In the genomic region with DNA sequence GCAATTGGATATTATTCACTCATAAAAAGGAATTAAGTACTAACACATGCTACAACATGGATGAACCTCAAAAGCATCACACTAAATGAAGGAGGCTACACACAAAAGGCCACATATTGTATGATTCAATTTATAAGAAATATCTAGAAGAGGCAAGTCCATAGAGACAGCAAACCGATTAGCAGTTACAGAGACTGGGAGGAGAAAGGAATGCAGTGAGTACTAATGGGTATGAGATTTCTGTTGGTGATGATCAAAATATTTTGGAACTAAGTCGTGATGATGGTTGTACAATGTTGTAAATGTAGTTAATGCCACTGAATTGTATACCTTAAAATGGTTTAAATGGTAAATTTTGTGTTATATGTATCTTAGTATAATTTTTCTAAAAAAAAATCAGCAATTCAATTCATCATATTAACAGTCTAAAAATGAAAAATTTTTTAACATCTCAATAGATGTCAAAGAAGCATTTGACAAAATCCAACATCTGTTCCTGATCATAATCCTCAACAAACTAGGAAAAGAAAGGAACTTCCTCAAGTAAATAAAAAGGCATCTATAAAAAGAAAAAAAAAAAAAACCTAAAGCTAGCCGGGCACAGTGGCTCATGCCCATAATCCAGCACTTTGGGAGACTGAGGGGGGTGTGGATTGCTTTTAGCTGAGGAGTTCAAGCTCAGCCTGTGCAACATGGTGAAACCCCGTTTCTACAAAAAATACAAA, we compare ENCODE assay signal across 25 cellular contexts.
"Had no signal": no experiment of that assay in that cellular context is flagged by ENCODE, and none has a peak within 500 bp of the region (broad histone marks: within the 10 kb centered on the region; RNA-seq: fewer than 3 reads in every experiment).

No MANE protein-coding gene starts in this region.

- H3K4me3 ChIP-seq: MG63 had no signal

- H3K9me3 Mint-ChIP-seq: activated naive CD4-positive, alpha-beta T cell treated with anti-CD3 and anti-CD28 coated beads, Interleukin-2, amount 50 U/mL, for 24 hours; activated naive CD8-positive, alpha-beta T cell treated with anti-CD3 and anti-CD28 coated beads, Interleukin-2, amount 50 U/mL, for 24 hours; activated T-cell treated with anti-CD3 and anti-CD28 coated beads, Interleukin-2, amount 50 U/mL, for 24 hours; activated T-helper 1 cell treated with anti-CD3 and anti-CD28 coated beads, Interleukin-12 subunit alpha, Interleukin-12 subunit beta, Interleukin-2, Interleukin-4 antibody, amounts not matched to agents 30 ng/mL and 10 ng/mL and 1 ng/mL, durations not matched to agents 14 hours and 24 hours and 36 hours; brain; central memory CD8-positive, alpha-beta T cell; WTC11 had no signal

- H3K27ac Mint-ChIP-seq: activated CD8-positive, alpha-beta memory T cell treated with anti-CD3 and anti-CD28 coated beads, Interleukin-2, amount 10 ng/mL, durations not matched to agents 7 days and 5 days; activated naive CD4-positive, alpha-beta T cell treated with anti-CD3 and anti-CD28 coated beads, Interleukin-2, amount 50 U/mL, for 24 hours; activated naive CD8-positive, alpha-beta T cell treated with anti-CD3 and anti-CD28 coated beads, Interleukin-2, amount 50 U/mL, for 24 hours; activated T-cell treated with anti-CD3 and anti-CD28 coated beads, Interleukin-2, amount 50 U/mL, for 24 hours; activated T-helper 1 cell treated with anti-CD3 and anti-CD28 coated beads, Interleukin-12 subunit alpha, Interleukin-12 subunit beta, Interleukin-2, Interleukin-4 antibody, amounts not matched to agents 30 ng/mL and 10 ng/mL and 1 ng/mL, durations not matched to agents 14 hours and 24 hours and 36 hours; brain; WTC11 had no signal

- H3K36me3 Mint-ChIP-seq: activated CD8-positive, alpha-beta memory T cell treated with anti-CD3 and anti-CD28 coated beads, Interleukin-2, amount 10 ng/mL, durations not matched to agents 7 days and 5 days; activated naive CD4-positive, alpha-beta T cell treated with anti-CD3 and anti-CD28 coated beads, Interleukin-2, amount 50 U/mL, for 24 hours; brain; WTC11 had no signal

- H3K4me1 Mint-ChIP-seq: activated CD8-positive, alpha-beta memory T cell treated with anti-CD3 and anti-CD28 coated beads, Interleukin-2, amount 10 ng/mL, durations not matched to agents 7 days and 5 days; activated naive CD4-positive, alpha-beta T cell treated with anti-CD3 and anti-CD28 coated beads, Interleukin-2, amount 50 U/mL, for 24 hours; activated naive CD8-positive, alpha-beta T cell treated with anti-CD3 and anti-CD28 coated beads, Interleukin-2, amount 50 U/mL, for 24 hours; central memory CD8-positive, alpha-beta T cell had no signal

- ATAC-seq: activated CD8-positive, alpha-beta memory T cell treated with anti-CD3 and anti-CD28 coated beads, Interleukin-2, amount 10 ng/mL, durations not matched to agents 7 days and 5 days; activated naive CD8-positive, alpha-beta T cell treated with anti-CD3 and anti-CD28 coated beads, Interleukin-2, amount 50 U/mL, for 24 hours; WTC11 had no signal

- H3K9me3 ChIP-seq: MG63 had no signal

- H3K27me3 Mint-ChIP-seq: activated CD8-positive, alpha-beta memory T cell treated with anti-CD3 and anti-CD28 coated beads, Interleukin-2, amount 10 ng/mL, durations not matched to agents 7 days and 5 days; activated naive CD4-positive, alpha-beta T cell treated with anti-CD3 and anti-CD28 coated beads, Interleukin-2, amount 50 U/mL, for 24 hours; activated naive CD8-positive, alpha-beta T cell treated with anti-CD3 and anti-CD28 coated beads, Interleukin-2, amount 50 U/mL, for 24 hours; activated T-cell treated with anti-CD3 and anti-CD28 coated beads, Interleukin-2, amount 50 U/mL, for 24 hours; central memory CD8-positive, alpha-beta T cell had no signal

- H3K36me3 ChIP-seq: MG63 had no signal

- H3K4me3 Mint-ChIP-seq: activated CD8-positive, alpha-beta memory T cell treated with anti-CD3 and anti-CD28 coated beads, Interleukin-2, amount 10 ng/mL, durations not matched to agents 7 days and 5 days; activated naive CD4-positive, alpha-beta T cell treated with anti-CD3 and anti-CD28 coated beads, Interleukin-2, amount 50 U/mL, for 24 hours; activated naive CD8-positive, alpha-beta T cell treated with anti-CD3 and anti-CD28 coated beads, Interleukin-2, amount 50 U/mL, for 24 hours; activated T-cell treated with anti-CD3 and anti-CD28 coated beads, Interleukin-2, amount 50 U/mL, for 24 hours; activated T-helper 1 cell treated with anti-CD3 and anti-CD28 coated beads, Interleukin-12 subunit alpha, Interleukin-12 subunit beta, Interleukin-2, Interleukin-4 antibody, amounts not matched to agents 30 ng/mL and 10 ng/mL and 1 ng/mL, durations not matched to agents 14 hours and 24 hours and 36 hours; brain; central memory CD8-positive, alpha-beta T cell; WTC11 had no signal

- H3K27me3 ChIP-seq: MG63 had no signal

- DNase-seq: activated CD4-positive, alpha-beta T cell treated with anti-CD3 and anti-CD28 coated beads for 48 hours; activated CD4-positive, alpha-beta T cell treated with anti-CD3 and anti-CD28 coated beads, Interleukin-2, amount 50 U/mL, for 4 hours; activated CD4-positive, CD25-positive, alpha-beta regulatory T cell treated with anti-CD3 and anti-CD28 coated beads, Interleukin-2, amount 50 U/mL, for 72 hours; activated CD8-positive, alpha-beta memory T cell treated with anti-CD3 and anti-CD28 coated beads, Interleukin-2, amount 10 ng/mL, durations not matched to agents 7 days and 5 days; activated effector memory CD4-positive, alpha-beta T cell treated with Interleukin-2 at 50 U/mL for 16 hours; activated naive CD4-positive, alpha-beta T cell; activated naive CD8-positive, alpha-beta T cell treated with anti-CD3 and anti-CD28 coated beads, Interleukin-2, amount 50 U/mL, for 24 hours; activated T-cell treated with anti-CD3 and anti-CD28 coated beads, Interleukin-2, amount 50 U/mL, for 24 hours; amniotic stem cell; MG63; MV-4-11; NCI-H1092 treated with DMSO at 0.1 percent for 48 hours; NCI-H1417 treated with DMSO at 0.1 percent for 48 hours; NCI-H1694; NCI-H2029 treated with DMSO at 0.1 percent for 48 hours; NCI-H345; NCI-H510A; NCI-H526 treated with DMSO at 0.1 percent for 48 hours; NCI-H82; SIG-M5 had no signal
